Comparison of ENCODE assay signal across 8 cellular contexts in the genomic region with DNA sequence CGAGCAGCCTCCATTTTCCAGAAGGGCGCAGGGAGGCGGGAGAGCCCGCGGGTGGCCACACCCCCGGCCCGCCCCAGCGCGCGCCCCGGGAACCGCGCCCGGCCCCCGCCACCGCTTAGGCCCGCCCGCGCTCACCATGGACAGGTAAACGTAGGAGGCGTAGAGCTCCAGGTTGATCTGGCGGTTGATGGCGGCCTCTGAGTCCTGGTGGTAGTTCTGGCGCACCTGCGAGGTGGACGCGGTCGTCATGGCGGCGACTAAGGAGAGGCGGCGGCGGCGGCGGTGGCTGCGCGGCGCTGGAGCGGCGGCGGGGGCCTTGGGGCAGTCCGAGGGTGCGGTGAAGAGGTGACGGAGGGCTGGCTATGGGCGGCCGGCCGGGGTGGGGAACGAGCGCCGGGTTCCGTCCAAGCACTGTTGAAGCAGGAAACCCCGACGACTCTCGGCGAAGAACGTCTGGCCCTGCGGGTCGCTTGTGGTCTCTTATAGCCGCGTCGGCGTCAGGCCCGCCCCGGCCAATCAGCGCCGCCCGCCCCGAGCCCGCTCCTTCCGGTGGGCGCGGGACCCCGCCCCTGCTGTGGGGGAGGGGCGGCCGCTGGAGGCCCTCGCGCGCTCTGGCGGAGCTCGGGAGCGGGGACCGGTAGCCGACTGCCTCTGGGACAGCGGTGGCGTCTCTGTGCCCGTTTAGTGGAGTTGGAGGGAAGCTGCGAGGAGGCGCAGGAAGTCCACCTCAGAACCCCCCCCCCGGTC. TPM values are rescaled to one million over a fixed set of nuclear protein-coding genes. Genes with fewer than 3 reads are reported as not detected.
DNase-seq lines count a peak whose midpoint lies in the region; ATAC-seq and TF ChIP-seq lines count a peak whose summit lies in the region.

A gene (minus strand): TSS at position 458 of the 747 bp plus-strand sequence. CDS start 209 bp downstream, at position 249.

- no peaks in the 10 kb centered on the region for H3K9me3 ChIP-seq in neural cell (ENCODE audit: low read length)
- no peaks in the 10 kb centered on the region for H3K9me3 ChIP-seq in stomach

- peak within 1 kb of the TSS; percentile 100 for H3K4me2 ChIP-seq in GM23338
- peak within 1 kb of the TSS; percentile 92 for H3K4me2 ChIP-seq in neural cell (ENCODE audit: low read length)

- TF ChIP-seq EP300 in neural cell (conservative IDR thresholded peaks at IDR 0.05; ENCODE audit: poor library complexity, severe bottlenecking) = peak; percentile 62
- no peak for TF ChIP-seq EP300 in stomach (IDR thresholded peaks at IDR 0.05)

- H3K9me2 ChIP-seq in GM23338 (ENCODE audit: insufficient read depth) (0 out of 2 replicates have a peak, but pooled peaks cover 4% of the 10 kb centered on the region), neural cell (ENCODE audit: insufficient read depth, low read length) (no peaks in the 10 kb centered on the region)

- TF ChIP-seq CTCF in GM23338 (conservative IDR thresholded peaks at IDR 0.05; ENCODE audit: low read depth in 2 of 2) = no peak
- TF ChIP-seq CTCF in neural cell (IDR thresholded peaks at IDR 0.05; ENCODE audit: poor library complexity, severe bottlenecking) = no peak
- TF ChIP-seq CTCF in stomach (IDR thresholded peaks at IDR 0.05) = no peak

- peak within 1 kb of the TSS; percentile 95 for H3K4me3 Mint-ChIP-seq in GM23338

- TF ChIP-seq RAD21 in neural cell (conservative IDR thresholded peaks at IDR 0.05) = no peak

- peaks cover 46% of the 10 kb centered on the region for H3K36me3 Mint-ChIP-seq in GM23338 (ENCODE audit: low read depth)

- peaks cover 26% of the 10 kb centered on the region for H3K27me3 Mint-ChIP-seq in GM23338 (ENCODE audit: insufficient read depth, low read depth, poor library complexity)

- H3K36me3 ChIP-seq in GM23338 (ENCODE audit: insufficient read depth) (peaks cover 27% of the 10 kb centered on the region), neural cell (ENCODE audit: insufficient read depth, low read length) (peaks cover 17% of the 10 kb centered on the region), stomach (peaks cover 20 to 40% (median 38%) of the 10 kb centered on the region in 4 donors)

- peak within 1 kb of the TSS; percentile 97 for H3K9ac ChIP-seq in neural cell (ENCODE audit: low read length)

- H3K27ac ChIP-seq in GM23338 (ENCODE audit: low read depth) = peak within 1 kb of the TSS; percentile 97
- peak within 1 kb of the TSS; percentile 98 for H3K27ac ChIP-seq in neural cell (ENCODE audit: low read length)
- H3K27ac ChIP-seq in stomach = peak within 1 kb of the TSS; percentile 99 to 100 (median 99)

- TF ChIP-seq POLR2A in stomach (IDR thresholded peaks at IDR 0.05) = peak in 2 of 4 donors; percentile 43 to 95

- H3K4me1 Mint-ChIP-seq in GM23338 = peaks cover 42% of the 10 kb centered on the region

- H3F3A ChIP-seq in GM23338 (replicated peaks; ENCODE audit: low read depth) = peaks cover 34% of the 10 kb centered on the region
- no peaks in the 10 kb centered on the region for H3F3A ChIP-seq in neural cell (ENCODE audit: insufficient read depth, low read length, poor library complexity, severe bottlenecking)

- peak within 1 kb of the TSS; percentile 98 for H3K27ac Mint-ChIP-seq in GM23338

- ATAC-seq in GM23338 = peak; percentile 70

- intact Hi-C loops in stomach (cut with DNase I; ENCODE audit: low total_unique reads) = no loop called here

- DNase-seq in DMS79 treated with DMSO at 0.1 percent for 48 hours (lab: John Stamatoyannopoulos, UW) (peak; percentile 80), GM23338 (ENCODE audit: low spot score) (peak; percentile 93), LoVo (ENCODE audit: low spot score) (peak; percentile 92), SHP77 (lab: John Stamatoyannopoulos, UW) (peak; percentile 76 to 85), fibroblast of the conjunctiva (ENCODE audit: low read depth) (peak; percentile 87), stomach (peak; percentile 96)
- DNase-seq in activated effector memory CD4-positive, alpha-beta T cell treated with anti-CD3 and anti-CD28 coated beads, Interleukin-2, amount 50 U/mL, for 16 hours = peak; percentile 95

- no peaks in the 10 kb centered on the region for H3K27me3 ChIP-seq in GM23338 (ENCODE audit: insufficient read depth)
- no peaks in the 10 kb centered on the region for H3K27me3 ChIP-seq in neural cell (ENCODE audit: insufficient read depth, low read depth, low read length)
- H3K27me3 ChIP-seq in stomach = no peaks in the 10 kb centered on the region

- peak within 1 kb of the TSS; percentile 84 for H2AFZ ChIP-seq in GM23338
- peak within 1 kb of the TSS; percentile 91 for H2AFZ ChIP-seq in neural cell (ENCODE audit: low read depth, low read length)

- H3K4me3 ChIP-seq in GM23338 (peak within 1 kb of the TSS; percentile 100), neural cell (ENCODE audit: low read length) (peak within 1 kb of the TSS; percentile 86), stomach (peak within 1 kb of the TSS; percentile 94 to 98 (median 96))

- H3K9me3 Mint-ChIP-seq in GM23338 = peaks cover 2% of the 10 kb centered on the region; the same call in 2 of the 3 replicates

- WGBS in stomach, 5 donors = 0 to 4% (median 3%) methylated on average over 14 to 89 of the region's 89 CpGs

- H3K79me2 ChIP-seq in GM23338 (replicated peaks; ENCODE audit: insufficient read depth) (peaks cover 43% of the 10 kb centered on the region), neural cell (replicated peaks; ENCODE audit: insufficient read depth, low read length) (peaks cover 23% of the 10 kb centered on the region)

- peaks cover 32% of the 10 kb centered on the region for H4K20me1 ChIP-seq in GM23338 (replicated peaks; ENCODE audit: insufficient read depth)
- H4K20me1 ChIP-seq in neural cell (ENCODE audit: insufficient read depth) = no peaks in the 10 kb centered on the region

- H3K4me1 ChIP-seq in GM23338 (ENCODE audit: insufficient read depth) (peaks cover 40% of the 10 kb centered on the region), stomach (peaks cover 71 to 79% (median 78%) of the 10 kb centered on the region in 4 donors)

TF ChIP-seq in GM23338, 12 proteins besides CTCF, POLR2A, EP300 and RAD21 (continues in another document):
- no peak for TF ChIP-seq EZH2phosphoT487 (IDR thresholded peaks at IDR 0.05; ENCODE audit: unreplicated experiment)
- TF ChIP-seq POLR2AphosphoS5 (IDR thresholded peaks at IDR 0.05; ENCODE audit: low read depth) = peak; percentile 95
- peak; percentile 84 for TF ChIP-seq CREB1 (CRISPR knock-in tag; IDR thresholded peaks at IDR 0.05; ENCODE audit: low read depth)
- TF ChIP-seq ZNF331 (CRISPR knock-in tag; IDR thresholded peaks at IDR 0.05; ENCODE audit: low read depth) = no peak
- TF ChIP-seq, protein P1, sequence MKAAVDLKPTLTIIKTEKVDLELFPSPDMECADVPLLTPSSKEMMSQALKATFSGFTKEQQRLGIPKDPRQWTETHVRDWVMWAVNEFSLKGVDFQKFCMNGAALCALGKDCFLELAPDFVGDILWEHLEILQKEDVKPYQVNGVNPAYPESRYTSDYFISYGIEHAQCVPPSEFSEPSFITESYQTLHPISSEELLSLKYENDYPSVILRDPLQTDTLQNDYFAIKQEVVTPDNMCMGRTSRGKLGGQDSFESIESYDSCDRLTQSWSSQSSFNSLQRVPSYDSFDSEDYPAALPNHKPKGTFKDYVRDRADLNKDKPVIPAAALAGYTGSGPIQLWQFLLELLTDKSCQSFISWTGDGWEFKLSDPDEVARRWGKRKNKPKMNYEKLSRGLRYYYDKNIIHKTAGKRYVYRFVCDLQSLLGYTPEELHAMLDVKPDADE (IDR thresholded peaks at IDR 0.05) = peak; percentile 52
- TF ChIP-seq ZNF114 (CRISPR knock-in tag; IDR thresholded peaks at IDR 0.05) = no peak

TF ChIP-seq in neural cell, 6 proteins besides CTCF, POLR2A, EP300 and RAD21:
- no peak for TF ChIP-seq EZH2 (IDR thresholded peaks at IDR 0.05; ENCODE audit: borderline replicate concordance, insufficient read depth, low read length, poor library complexity, severe bottlenecking)
- peak; percentile 64 for TF ChIP-seq MXI1 (conservative IDR thresholded peaks at IDR 0.05; ENCODE audit: poor library complexity, severe bottlenecking)
- no peak for TF ChIP-seq SMC3 (conservative IDR thresholded peaks at IDR 0.05; ENCODE audit: poor library complexity)
- peak; percentile 79 for TF ChIP-seq TAF1 (IDR thresholded peaks at IDR 0.05; ENCODE audit: low read depth)
- TF ChIP-seq, protein P2, sequence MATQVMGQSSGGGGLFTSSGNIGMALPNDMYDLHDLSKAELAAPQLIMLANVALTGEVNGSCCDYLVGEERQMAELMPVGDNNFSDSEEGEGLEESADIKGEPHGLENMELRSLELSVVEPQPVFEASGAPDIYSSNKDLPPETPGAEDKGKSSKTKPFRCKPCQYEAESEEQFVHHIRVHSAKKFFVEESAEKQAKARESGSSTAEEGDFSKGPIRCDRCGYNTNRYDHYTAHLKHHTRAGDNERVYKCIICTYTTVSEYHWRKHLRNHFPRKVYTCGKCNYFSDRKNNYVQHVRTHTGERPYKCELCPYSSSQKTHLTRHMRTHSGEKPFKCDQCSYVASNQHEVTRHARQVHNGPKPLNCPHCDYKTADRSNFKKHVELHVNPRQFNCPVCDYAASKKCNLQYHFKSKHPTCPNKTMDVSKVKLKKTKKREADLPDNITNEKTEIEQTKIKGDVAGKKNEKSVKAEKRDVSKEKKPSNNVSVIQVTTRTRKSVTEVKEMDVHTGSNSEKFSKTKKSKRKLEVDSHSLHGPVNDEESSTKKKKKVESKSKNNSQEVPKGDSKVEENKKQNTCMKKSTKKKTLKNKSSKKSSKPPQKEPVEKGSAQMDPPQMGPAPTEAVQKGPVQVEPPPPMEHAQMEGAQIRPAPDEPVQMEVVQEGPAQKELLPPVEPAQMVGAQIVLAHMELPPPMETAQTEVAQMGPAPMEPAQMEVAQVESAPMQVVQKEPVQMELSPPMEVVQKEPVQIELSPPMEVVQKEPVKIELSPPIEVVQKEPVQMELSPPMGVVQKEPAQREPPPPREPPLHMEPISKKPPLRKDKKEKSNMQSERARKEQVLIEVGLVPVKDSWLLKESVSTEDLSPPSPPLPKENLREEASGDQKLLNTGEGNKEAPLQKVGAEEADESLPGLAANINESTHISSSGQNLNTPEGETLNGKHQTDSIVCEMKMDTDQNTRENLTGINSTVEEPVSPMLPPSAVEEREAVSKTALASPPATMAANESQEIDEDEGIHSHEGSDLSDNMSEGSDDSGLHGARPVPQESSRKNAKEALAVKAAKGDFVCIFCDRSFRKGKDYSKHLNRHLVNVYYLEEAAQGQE (IDR thresholded peaks at IDR 0.05; ENCODE audit: borderline replicate concordance) = peak; percentile 90
- peak; percentile 99 for TF ChIP-seq POLR2AphosphoS5 (IDR thresholded peaks at IDR 0.05)

RNA-seq across cellular contexts. Expression of the gene that starts here (rescaled TPM):
- 718 and 839 TPM in 2 replicates for total RNA-seq in GM23338 (2014; rRNA removed; shearing (Covaris generic))
- polyA plus RNA-seq in GM23338 (2016; fragmentation: Nextera tagmentation; extraction: Ambion mirVana) (2,531 and 2,750 TPM in 2 replicates), neural cell (540 and 597 TPM in 2 replicates), stomach (1,000 to 10,000 TPM; 4,996 to 8,523 (median 5,775) TPM)
- polyA minus RNA-seq in neural cell = 209 and 346 TPM in 2 replicates
- total RNA-seq in stomach = 1,000 to 10,000 TPM in 4 of 5 donors, 100 to 1,000 TPM in 1; 703 to 2,177 (median 1,757) TPM

Comparison
In these comparisons a context has a peak if more than half of its experiments do, and no peak if none do; other contexts are left out.
1. Peak in every context shown above with its lines: DNase-seq, ATAC-seq, H3K4me3 ChIP-seq and H3K27ac ChIP-seq.